Comparison of ENCODE assay signal across 1 cellular context in the genomic region with DNA sequence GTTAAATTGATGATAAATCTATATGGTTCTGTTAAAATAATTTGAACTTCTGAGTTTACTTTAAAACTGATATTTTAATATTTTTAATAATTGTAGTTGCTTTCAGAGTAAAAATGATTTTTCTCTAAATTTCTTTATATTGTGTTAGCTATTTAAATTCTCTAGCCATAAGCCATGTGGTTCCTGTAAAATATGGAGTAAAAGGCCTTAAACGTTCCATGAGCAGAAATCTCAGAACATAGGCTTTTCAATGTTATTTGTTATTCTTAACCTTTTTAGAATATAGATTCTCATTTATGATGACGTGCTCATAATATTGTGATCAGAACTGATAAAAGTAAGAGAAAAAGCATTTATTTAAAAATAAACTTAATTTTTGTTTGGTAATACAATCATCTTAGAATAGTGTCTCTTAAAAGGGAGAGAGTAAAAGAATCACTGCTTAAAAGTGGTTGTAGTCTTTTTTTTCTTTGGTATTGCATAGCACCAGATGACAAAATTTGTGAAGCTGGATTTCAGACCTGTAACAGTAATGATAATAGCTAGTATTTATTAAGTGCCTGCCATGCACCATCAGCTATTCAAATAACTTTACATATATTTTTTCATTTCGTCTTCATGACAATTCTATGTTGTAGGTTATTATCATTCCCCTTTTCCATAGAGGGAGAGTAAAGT.
TF ChIP-seq lines count a peak whose summit lies in the region.

No MANE protein-coding gene starts in this region.

TF ChIP-seq in H1, 55 proteins besides CTCF, POLR2A, EP300 and RAD21 (continued from another document):
- no peak for TF ChIP-seq RNF2 (IDR thresholded peaks at IDR 0.05; ENCODE audit: borderline replicate concordance, low read depth, low read length, missing control alignments, poor library complexity, severe bottlenecking)
- no peak for TF ChIP-seq RXRA (IDR thresholded peaks at IDR 0.05; ENCODE audit: insufficient read depth, low read depth, low read length)
- no peak for TF ChIP-seq CBX5 (IDR thresholded peaks at IDR 0.05; ENCODE audit: low read depth, low read length)
- TF ChIP-seq FOSL1 (IDR thresholded peaks at IDR 0.05; ENCODE audit: insufficient read depth, low read depth, low read length): no peak
- no peak for TF ChIP-seq ZNF274 (IDR thresholded peaks at IDR 0.05; ENCODE audit: borderline replicate concordance, extremely low read depth, low read length)
- no peak for TF ChIP-seq CTBP2 (IDR thresholded peaks at IDR 0.05; ENCODE audit: borderline replicate concordance, insufficient read depth, insufficient read length, low read length)
- no peak for TF ChIP-seq KDM4A (IDR thresholded peaks at IDR 0.05; ENCODE audit: low read depth, low read length, severe bottlenecking)
- no peak for TF ChIP-seq CREB1 (IDR thresholded peaks at IDR 0.05)
TF ChIP-seq in H1: peak in this region for 0.
